Comparison of ENCODE assay signal across 17 cellular contexts in the genomic region with DNA sequence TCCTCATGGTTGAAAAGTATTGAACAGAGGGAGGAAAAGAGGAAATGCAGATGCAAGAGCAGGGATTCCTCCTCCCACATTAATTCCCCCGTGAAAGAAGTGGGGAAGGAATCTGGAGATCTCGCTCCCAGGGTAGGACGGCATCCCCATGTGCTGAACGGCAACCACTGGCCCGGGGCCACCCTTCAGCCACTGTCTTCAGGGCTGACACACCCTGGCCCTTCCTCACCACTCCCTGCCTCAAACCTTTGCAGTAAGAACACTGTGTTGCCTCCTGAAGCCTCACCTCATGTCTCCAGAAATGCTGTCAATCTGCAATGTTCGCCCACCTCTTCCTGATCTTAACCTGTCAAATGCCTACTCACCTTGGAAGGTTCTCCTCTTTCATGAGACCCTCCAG.
"Had no signal": no experiment of that assay in that cellular context is flagged by ENCODE, and none has a peak within 500 bp of the region (broad histone marks: within the 10 kb centered on the region; RNA-seq: fewer than 3 reads in every experiment).

No MANE protein-coding gene starts in this region.

- ATAC-seq: SK-N-SH treated with all-trans-retinoic acid at 6 μM for 48 hours, T-cell had no signal

- H3K9me3 ChIP-seq: vagina had no signal

- H3K4me1 ChIP-seq: vagina had no signal

- H3K4me3 ChIP-seq: heart right ventricle, vagina had no signal

- H3K9me3 Mint-ChIP-seq: activated T-cell treated with anti-CD3 and anti-CD28 coated beads, Interleukin-2, amount 50 U/mL, for 72 hours; immature natural killer cell; nephron; T-cell had no signal

- DNase-seq: activated CD4-positive, alpha-beta T cell treated with anti-CD3 and anti-CD28 coated beads, Interleukin-2, amount 50 U/mL, for 1 hour; activated CD4-positive, CD25-positive, alpha-beta regulatory T cell; activated gamma-delta T cell; activated naive CD8-positive, alpha-beta T cell treated with anti-CD3 and anti-CD28 coated beads for 36 hours; activated T-cell treated with anti-CD3 and anti-CD28 coated beads, Interleukin-2, amount 50 U/mL, for 72 hours; anterior cingulate cortex; brain microvascular endothelial cell; effector CD4-positive, alpha-beta T cell; heart right ventricle; immature natural killer cell; stimulated activated CD4-positive, alpha-beta T cell treated with anti-CD3 and anti-CD28 coated beads, Interleukin-1b, Interleukin-23, amount 100 ng/mL, for 48 hours; stimulated activated CD8-positive, alpha-beta memory T cell treated with anti-CD3 and anti-CD28 coated beads, Interleukin-4, amount 100 ng/mL, for 48 hours; stimulated activated naive CD4-positive, alpha-beta T cell; T-cell had no signal

- H3K27ac Mint-ChIP-seq: activated naive CD8-positive, alpha-beta T cell treated with anti-CD3 and anti-CD28 coated beads for 36 hours; activated T-cell treated with anti-CD3 and anti-CD28 coated beads, Interleukin-2, amount 50 U/mL, for 72 hours; immature natural killer cell; nephron had no signal

- H3K27me3 ChIP-seq: brain microvascular endothelial cell, vagina had no signal

- H3K27ac ChIP-seq: brain microvascular endothelial cell, heart right ventricle, vagina had no signal

- H3K36me3 Mint-ChIP-seq: immature natural killer cell had no signal

- H3K27me3 Mint-ChIP-seq: activated naive CD8-positive, alpha-beta T cell treated with anti-CD3 and anti-CD28 coated beads for 36 hours; T-cell had no signal

- H3K36me3 ChIP-seq: brain microvascular endothelial cell, heart right ventricle, vagina had no signal

- H3K4me3 Mint-ChIP-seq: activated naive CD8-positive, alpha-beta T cell treated with anti-CD3 and anti-CD28 coated beads for 36 hours; immature natural killer cell; nephron; T-cell had no signal
